In genomic region chr7:35975851-35976454, GRCh38 we compare ENCODE assay signal across 9 cellular contexts.
A peak's percentile ranks its signal among the peaks of the same experiment; 100 is the strongest.
DNase-seq lines count a peak whose midpoint lies in the region; ATAC-seq and TF ChIP-seq lines count a peak whose summit lies in the region.
"Had no signal": no experiment of that assay in that cellular context is flagged by ENCODE, and none has a peak within 500 bp of the region (broad histone marks: within the 10 kb centered on the region; RNA-seq: fewer than 3 reads in every experiment).

No MANE protein-coding gene starts in this region.

- H3K4me2 ChIP-seq in H9 (ENCODE audit: insufficient read depth, insufficient read length, low read length), result no peak overlapping the region

- no peak overlapping the region for H3K14ac ChIP-seq in H9 (ENCODE audit: insufficient read depth, low read length)

- H2AK5ac ChIP-seq in H9 (ENCODE audit: insufficient read length, low read length), result no peak overlapping the region

- H3K79me2 ChIP-seq in H9 (ENCODE audit: insufficient read depth, low read length), result no peaks in the 10 kb centered on the region

- H3K23me2 ChIP-seq in H9 (ENCODE audit: insufficient read length, low read depth, low read length, poor library complexity, severe bottlenecking), result no peaks in the 10 kb centered on the region

- H2AFZ ChIP-seq in H9 (ENCODE audit: low read length), result no peak overlapping the region

- no peak overlapping the region for H3K4ac ChIP-seq in H9 (ENCODE audit: low read depth, low read length)

- H3K27me3 ChIP-seq in H9 (ENCODE audit: insufficient read depth, low read length), result no peaks in the 10 kb centered on the region

- H3K27ac ChIP-seq in H9 (ENCODE audit: insufficient read length, low read depth, low read length), result no peak overlapping the region
- H3K27ac ChIP-seq: epithelial cell of prostate had no signal

- peak; percentile 86 for TF ChIP-seq CTCF in H9 (conservative IDR thresholded peaks at IDR 0.05)

- H4K5ac ChIP-seq in H9 (ENCODE audit: insufficient read length, low read depth, low read length), result no peak overlapping the region

- H3K79me1 ChIP-seq in H9 (ENCODE audit: insufficient read depth, low read depth, low read length, poor library complexity, severe bottlenecking), result no peaks in the 10 kb centered on the region

- H4K91ac ChIP-seq in H9 (ENCODE audit: insufficient read length, low read depth, low read length), result no peak overlapping the region

- WGBS in H9 (ENCODE audit: extremely low coverage, insufficient read length, low lambda C conversion rate), result no CpG with 5 or more reads among the region's 1 CpG

- no peak overlapping the region for H4K8ac ChIP-seq in H9 (replicated peaks; ENCODE audit: insufficient read length, low read depth, low read length)

- H3K4me1 Mint-ChIP-seq in H9, result peaks cover 17 to 19% of the 10 kb centered on the region in 2 experiments
- H3K4me1 Mint-ChIP-seq in stimulated activated memory B cell treated with anti-CD40 and anti-IgM and Interleukin-4, amounts not matched to agents 10 μg/mL and 1 μg/mL and 100 μg/mL, for 72 hours, result no peaks in the 10 kb centered on the region

- no peak overlapping the region for H3T11ph ChIP-seq in H9 (ENCODE audit: low read length)

- no peak overlapping the region for H3K18ac ChIP-seq in H9 (ENCODE audit: insufficient read length, low read depth, low read length)

- H2BK120ac ChIP-seq in H9 (ENCODE audit: low read depth, low read length, poor library complexity, severe bottlenecking), result no peak overlapping the region

- ATAC-seq in SK-N-SH treated with all-trans-retinoic acid at 6 μM for 48 hours (peak; percentile 97), HG03108 (IDR thresholded peaks at IDR 0.05; ENCODE audit: unreplicated experiment) (no peak)
- ATAC-seq in stimulated activated memory B cell treated with anti-CD40 and anti-IgM and Interleukin-4, amounts not matched to agents 10 μg/mL and 1 μg/mL and 100 μg/mL, for 72 hours, result peak; percentile 66

- H3K56ac ChIP-seq in H9 (ENCODE audit: insufficient read length, low read depth, low read length), result no peak overlapping the region

- no peak overlapping the region for H3K23ac ChIP-seq in H9 (ENCODE audit: insufficient read length, low read depth, low read length)

- peaks cover 9 to 11% of the 10 kb centered on the region in 2 experiments; a peak in 4 of 5 replicates for H3K9me3 Mint-ChIP-seq in H9
- no peaks in the 10 kb centered on the region for H3K9me3 Mint-ChIP-seq in stimulated activated memory B cell treated with anti-CD40 and anti-IgM and Interleukin-4, amounts not matched to agents 10 μg/mL and 1 μg/mL and 100 μg/mL, for 72 hours

- H2BK5ac ChIP-seq in H9 (ENCODE audit: insufficient read length, low read length), result no peak overlapping the region

- H3K27me3 Mint-ChIP-seq in H9 (ENCODE audit: low read depth), result peaks cover 3% of the 10 kb centered on the region; the same call in 1 of the 2 replicates
- no peaks in the 10 kb centered on the region for H3K27me3 Mint-ChIP-seq in stimulated activated memory B cell treated with anti-CD40 and anti-IgM and Interleukin-4, amounts not matched to agents 10 μg/mL and 1 μg/mL and 100 μg/mL, for 72 hours

- no peaks in the 10 kb centered on the region for H3K9me3 ChIP-seq in H9 (ENCODE audit: control insufficient read depth, low read depth, low read length)

- no peak overlapping the region for H3K27ac Mint-ChIP-seq in H9
- H3K27ac Mint-ChIP-seq in stimulated activated memory B cell treated with anti-CD40 and anti-IgM and Interleukin-4, amounts not matched to agents 10 μg/mL and 1 μg/mL and 100 μg/mL, for 72 hours, result no peak overlapping the region

- no peak overlapping the region for H2BK15ac ChIP-seq in H9 (ENCODE audit: low read depth, low read length)

- DNase-seq in GF-D8 (lab: John Stamatoyannopoulos, UW) (peak; percentile 43), H9 (no peak), NCI-H1105 treated with DMSO at 0.1 percent for 48 hours (lab: John Stamatoyannopoulos, UW) (peak; percentile 83), kidney tubule cell (ENCODE audit: low spot score) (peak; percentile 77)
- DNase-seq in central memory CD4-positive, alpha-beta T cell, result peak; percentile 55

- H4K20me1 ChIP-seq in H9 (ENCODE audit: control insufficient read depth, insufficient read depth, insufficient read length), result no peaks in the 10 kb centered on the region

- H3K4me1 ChIP-seq in H9 (ENCODE audit: insufficient read depth, low read length), result peaks cover 2% of the 10 kb centered on the region; the same call in 1 of the 2 replicates

- H2BK20ac ChIP-seq in H9 (ENCODE audit: low read depth, low read length, poor library complexity, severe bottlenecking), result no peak overlapping the region

- H3K4me3 Mint-ChIP-seq in H9, result no peak overlapping the region
- no peak overlapping the region for H3K4me3 Mint-ChIP-seq in stimulated activated memory B cell treated with anti-CD40 and anti-IgM and Interleukin-4, amounts not matched to agents 10 μg/mL and 1 μg/mL and 100 μg/mL, for 72 hours

- H2BK12ac ChIP-seq in H9 (ENCODE audit: insufficient read length, low read depth, low read length), result no peak overlapping the region

- H3K9ac ChIP-seq in H9 (ENCODE audit: extremely low read depth, insufficient read length, low read length), result no peak overlapping the region

- peaks cover 0 to 5% (median 4%) of the 10 kb centered on the region in 3 experiments; a peak in 4 of 7 replicates for H3K36me3 Mint-ChIP-seq in H9 (ENCODE audit: insufficient read depth in 1 of 3, low read depth in 3 of 3)
- no peaks in the 10 kb centered on the region for H3K36me3 Mint-ChIP-seq in stimulated activated memory B cell treated with anti-CD40 and anti-IgM and Interleukin-4, amounts not matched to agents 10 μg/mL and 1 μg/mL and 100 μg/mL, for 72 hours

TF ChIP-seq in SK-N-SH treated with all-trans-retinoic acid at 6 μM for 48 hours, 23 proteins besides CTCF, POLR2A, EP300 and RAD21:
- TF ChIP-seq TCF4 (CRISPR knock-in tag; IDR thresholded peaks at IDR 0.05; ENCODE audit: borderline replicate concordance), result no peak
- no peak for TF ChIP-seq RARB (CRISPR knock-in tag; IDR thresholded peaks at IDR 0.05)
- TF ChIP-seq PATZ1 (CRISPR knock-in tag; IDR thresholded peaks at IDR 0.05; ENCODE audit: borderline replicate concordance), result no peak
- TF ChIP-seq CSRNP3 (CRISPR knock-in tag; IDR thresholded peaks at IDR 0.05), result no peak
- no peak for TF ChIP-seq PPARA (CRISPR knock-in tag; IDR thresholded peaks at IDR 0.05; ENCODE audit: borderline replicate concordance)
